In the genomic region with DNA sequence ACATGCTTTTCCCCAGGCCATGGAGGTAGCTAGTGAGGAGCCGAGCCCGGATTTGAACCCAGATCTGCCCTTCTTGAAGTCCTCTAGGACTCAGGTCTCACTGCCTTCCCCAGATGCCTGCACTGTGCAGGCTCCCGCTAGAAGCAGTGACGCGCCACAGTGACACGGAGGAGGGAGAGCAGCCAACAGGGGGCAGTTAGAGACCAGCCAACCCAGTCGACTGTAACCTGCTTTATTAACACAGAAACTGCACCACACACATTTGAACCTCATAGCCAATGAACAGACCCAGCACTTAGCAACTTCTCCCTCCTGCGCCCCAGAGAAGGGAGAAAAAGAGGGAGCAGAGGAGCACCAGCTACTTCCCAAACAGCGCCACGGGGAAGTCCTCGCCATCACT, we compare ENCODE assay signal across 1 cellular context.
TF ChIP-seq lines count a peak whose summit lies in the region.

No MANE protein-coding gene starts in this region.

TF ChIP-seq in Ishikawa, 13 proteins besides CTCF, POLR2A, EP300 and RAD21 (continued from another document):
- TF ChIP-seq, protein P1, sequence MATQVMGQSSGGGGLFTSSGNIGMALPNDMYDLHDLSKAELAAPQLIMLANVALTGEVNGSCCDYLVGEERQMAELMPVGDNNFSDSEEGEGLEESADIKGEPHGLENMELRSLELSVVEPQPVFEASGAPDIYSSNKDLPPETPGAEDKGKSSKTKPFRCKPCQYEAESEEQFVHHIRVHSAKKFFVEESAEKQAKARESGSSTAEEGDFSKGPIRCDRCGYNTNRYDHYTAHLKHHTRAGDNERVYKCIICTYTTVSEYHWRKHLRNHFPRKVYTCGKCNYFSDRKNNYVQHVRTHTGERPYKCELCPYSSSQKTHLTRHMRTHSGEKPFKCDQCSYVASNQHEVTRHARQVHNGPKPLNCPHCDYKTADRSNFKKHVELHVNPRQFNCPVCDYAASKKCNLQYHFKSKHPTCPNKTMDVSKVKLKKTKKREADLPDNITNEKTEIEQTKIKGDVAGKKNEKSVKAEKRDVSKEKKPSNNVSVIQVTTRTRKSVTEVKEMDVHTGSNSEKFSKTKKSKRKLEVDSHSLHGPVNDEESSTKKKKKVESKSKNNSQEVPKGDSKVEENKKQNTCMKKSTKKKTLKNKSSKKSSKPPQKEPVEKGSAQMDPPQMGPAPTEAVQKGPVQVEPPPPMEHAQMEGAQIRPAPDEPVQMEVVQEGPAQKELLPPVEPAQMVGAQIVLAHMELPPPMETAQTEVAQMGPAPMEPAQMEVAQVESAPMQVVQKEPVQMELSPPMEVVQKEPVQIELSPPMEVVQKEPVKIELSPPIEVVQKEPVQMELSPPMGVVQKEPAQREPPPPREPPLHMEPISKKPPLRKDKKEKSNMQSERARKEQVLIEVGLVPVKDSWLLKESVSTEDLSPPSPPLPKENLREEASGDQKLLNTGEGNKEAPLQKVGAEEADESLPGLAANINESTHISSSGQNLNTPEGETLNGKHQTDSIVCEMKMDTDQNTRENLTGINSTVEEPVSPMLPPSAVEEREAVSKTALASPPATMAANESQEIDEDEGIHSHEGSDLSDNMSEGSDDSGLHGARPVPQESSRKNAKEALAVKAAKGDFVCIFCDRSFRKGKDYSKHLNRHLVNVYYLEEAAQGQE (IDR thresholded peaks at IDR 0.05; ENCODE audit: low read depth) = no peak
- TF ChIP-seq NFIC (IDR thresholded peaks at IDR 0.05) = no peak
- TF ChIP-seq FOXM1 (IDR thresholded peaks at IDR 0.05; ENCODE audit: borderline replicate concordance, low read depth) = no peak
- no peak for TF ChIP-seq TCF12 (IDR thresholded peaks at IDR 0.05; ENCODE audit: low read depth)
- TF ChIP-seq TEAD4 (IDR thresholded peaks at IDR 0.05) = no peak
TF ChIP-seq in Ishikawa: peak in this region for 0.
